ENCODE assay signal across 35 cellular contexts in genomic region chr10:128837478-128837877, GRCh38.
"Had no signal": no experiment of that assay in that cellular context is flagged by ENCODE, and none has a peak within 500 bp of the region (broad histone marks: within the 10 kb centered on the region; RNA-seq: fewer than 3 reads in every experiment).

No MANE protein-coding gene starts in this region.

- DNase-seq: Karpas-422, Kasumi-1, MG63, MM.1S, MV-4-11, NCI-H1048, NCI-H1092, NCI-H1092 treated with DMSO at 0.1 percent for 48 hours, NCI-H1105, NCI-H1105 treated with DMSO at 0.1 percent for 48 hours, NCI-H1417, NCI-H1417 treated with DMSO at 0.1 percent for 48 hours, NCI-H1436, NCI-H1436 treated with DMSO at 0.1 percent for 48 hours, NCI-H146, NCI-H1694, NCI-H1694 treated with DMSO at 0.1 percent for 48 hours, NCI-H187, NCI-H187 treated with DMSO at 0.1 percent for 48 hours, NCI-H1930, NCI-H2029, NCI-H2029 treated with DMSO at 0.1 percent for 48 hours, NCI-H2081, NCI-H2081 treated with DMSO at 0.1 percent for 48 hours, NCI-H2107, NCI-H2171, NCI-H2171 treated with DMSO at 0.1 percent for 48 hours, NCI-H2227 treated with DMSO at 0.1 percent for 48 hours, NCI-H226, NCI-H345, NCI-H446, NCI-H446 treated with DMSO at 0.1 percent for 48 hours, NCI-H510A, NCI-H510A treated with DMSO at 0.1 percent for 48 hours, NCI-H524 had no signal

- H3K4me3 ChIP-seq: MG63 had no signal

- H3K27me3 ChIP-seq: MG63 had no signal

- H3K9me3 ChIP-seq: MG63 had no signal

- H3K36me3 ChIP-seq: MG63 had no signal
